Comparison of ENCODE assay signal across 1 cellular context in genomic region chr16:80150978-80151705, GRCh38.
TF ChIP-seq lines count a peak whose summit lies in the region.

No MANE protein-coding gene starts in this region.

TF ChIP-seq in WTC11, 78 proteins besides CTCF, POLR2A, EP300 and RAD21 (continued from another document):
- TF ChIP-seq PREB (CRISPR knock-in tag; IDR thresholded peaks at IDR 0.05; ENCODE audit: borderline replicate concordance) (no peak), USF2 (CRISPR knock-in tag; IDR thresholded peaks at IDR 0.05) (no peak), ATF2 (CRISPR knock-in tag; IDR thresholded peaks at IDR 0.05; ENCODE audit: borderline replicate concordance, low read depth) (no peak), GTF2I (CRISPR knock-in tag; conservative IDR thresholded peaks at IDR 0.05) (no peak), MLX (CRISPR knock-in tag; IDR thresholded peaks at IDR 0.05) (no peak), NFYB (CRISPR knock-in tag; conservative IDR thresholded peaks at IDR 0.05; ENCODE audit: low read depth) (no peak), ZNF219 (CRISPR knock-in tag; IDR thresholded peaks at IDR 0.05; ENCODE audit: borderline replicate concordance) (no peak), KAT7 (CRISPR knock-in tag; IDR thresholded peaks at IDR 0.05; ENCODE audit: borderline replicate concordance) (no peak), HMGXB4 (CRISPR knock-in tag; IDR thresholded peaks at IDR 0.05) (no peak)
